27 cellular contexts compared by ENCODE assay signal in genomic region chr9:36826581-36826980, GRCh38.
DNase-seq lines count a peak whose midpoint lies in the region; ATAC-seq, FAIRE-seq and TF ChIP-seq lines count a peak whose summit lies in the region.
"Had no signal": no experiment of that assay in that cellular context is flagged by ENCODE, and none has a peak within 500 bp of the region (broad histone marks: within the 10 kb centered on the region; RNA-seq: fewer than 3 reads in every experiment).

No MANE protein-coding gene starts in this region.

- no peaks in the 10 kb centered on the region for H3K9me3 Mint-ChIP-seq in stimulated activated naive CD8-positive, alpha-beta T cell treated with anti-CD3 and anti-CD28 coated beads, Interleukin-15, amount 100 ng/mL, for 72 hours
- no peaks in the 10 kb centered on the region for H3K9me3 Mint-ChIP-seq in stimulated activated effector memory CD8-positive, alpha-beta T cell treated with anti-CD3 and anti-CD28 coated beads, Interleukin-12 subunit alpha, Interleukin-12 subunit beta, amount 100 ng/mL, for 72 hours
- H3K9me3 Mint-ChIP-seq: CD4-positive, alpha-beta T cell; CD8-positive, alpha-beta memory T cell had no signal

- no peak overlapping the region for H3K4me3 Mint-ChIP-seq in stimulated activated naive CD8-positive, alpha-beta T cell treated with anti-CD3 and anti-CD28 coated beads, Interleukin-15, amount 100 ng/mL, for 72 hours
- H3K4me3 Mint-ChIP-seq in stimulated activated effector memory CD8-positive, alpha-beta T cell treated with anti-CD3 and anti-CD28 coated beads, Interleukin-12 subunit alpha, Interleukin-12 subunit beta, amount 100 ng/mL, for 72 hours = no peak overlapping the region
- H3K4me3 Mint-ChIP-seq: CD14-positive monocyte; CD4-positive, alpha-beta T cell; CD8-positive, alpha-beta memory T cell had no signal

- peaks cover 7% of the 10 kb centered on the region for H3K27me3 Mint-ChIP-seq in stimulated activated naive CD8-positive, alpha-beta T cell treated with anti-CD3 and anti-CD28 coated beads, Interleukin-15, amount 100 ng/mL, for 72 hours

- H3K4me1 ChIP-seq in kidney (ENCODE audit: control insufficient read depth in 1 of 2, insufficient read depth in 1 of 2, low read depth in 1 of 2, low read length in 2 of 2) = no peaks in the 10 kb centered on the region
- H3K4me1 ChIP-seq: A549, BE2C had no signal

- no peak for FAIRE-seq in kidney (lab: Jason Lieb, UNC)
- FAIRE-seq: A549, D721Med, GM12891, GM18507, H54 had no signal

- no peak overlapping the region for H3K27ac ChIP-seq in kidney (ENCODE audit: low read depth in 2 of 2, low read length in 2 of 2)
- H3K27ac ChIP-seq: A549; BLaER1 treated with 17β-estradiol and CSF1 and Interleukin-3, amounts not matched to agents 10 nM and 100 nM had no signal

- no peaks in the 10 kb centered on the region for H3K4me1 Mint-ChIP-seq in stimulated activated naive CD8-positive, alpha-beta T cell treated with anti-CD3 and anti-CD28 coated beads, Interleukin-15, amount 100 ng/mL, for 72 hours
- no peaks in the 10 kb centered on the region for H3K4me1 Mint-ChIP-seq in stimulated activated effector memory CD8-positive, alpha-beta T cell treated with anti-CD3 and anti-CD28 coated beads, Interleukin-12 subunit alpha, Interleukin-12 subunit beta, amount 100 ng/mL, for 72 hours
- H3K4me1 Mint-ChIP-seq: CD14-positive monocyte; CD8-positive, alpha-beta memory T cell had no signal

- TF ChIP-seq CTCF in kidney (IDR thresholded peaks at IDR 0.05; ENCODE audit: borderline replicate concordance, extremely low read depth, insufficient read depth) = no peak

- no peak for DNase-seq in stimulated activated naive CD8-positive, alpha-beta T cell treated with anti-CD3 and anti-CD28 coated beads, Interleukin-15, Interleukin-2, amounts not matched to agents 100 U/mL and 50 U/mL, for 24 hours
- DNase-seq in stimulated activated naive CD8-positive, alpha-beta T cell treated with anti-CD3 and anti-CD28 coated beads, Interleukin-15, amount 100 ng/mL, for 72 hours = no peak
- DNase-seq in kidney = peak; percentile 39
- DNase-seq in posterior vena cava (ENCODE audit: low spot score) = peak; percentile 30
- DNase-seq in stimulated activated effector memory CD8-positive, alpha-beta T cell treated with anti-CD3 and anti-CD28 coated beads, Interleukin-12 subunit alpha, Interleukin-12 subunit beta, amount 100 ng/mL, for 72 hours (ENCODE audit: low spot score in 2 of 2) = no peak
- no peak for DNase-seq in stimulated activated CD4-positive, alpha-beta T cell treated with anti-CD3 and anti-CD28 coated beads, Interleukin-1b, Interleukin-23, amount 100 ng/mL, for 48 hours
- no peak for DNase-seq in activated gamma-delta T cell treated with Interleukin-2 at 50 U/mL for 16 hours
- DNase-seq: 8988T; ACHN; AML-193; BE2C; CD4-positive, alpha-beta T cell; CD8-positive, alpha-beta memory T cell; DMS 273 treated with DMSO at 0.1 percent for 48 hours; DMS53; DMS79 treated with DMSO at 0.1 percent for 48 hours; GF-D8; GOT3; HCEC 1CT had no signal

- intact Hi-C loops in kidney (cut with DNase I) (no loop called here), posterior vena cava (cut with DNase I) (no loop called here)

- peak; percentile 11 for ATAC-seq in stimulated activated naive CD8-positive, alpha-beta T cell treated with anti-CD3 and anti-CD28 coated beads, Interleukin-15, Interleukin-2, amounts not matched to agents 100 U/mL and 50 U/mL, for 24 hours
- no peak for ATAC-seq in stimulated activated naive CD8-positive, alpha-beta T cell treated with anti-CD3 and anti-CD28 coated beads, Interleukin-15, amount 100 ng/mL, for 72 hours
- ATAC-seq in stimulated activated effector memory CD8-positive, alpha-beta T cell treated with anti-CD3 and anti-CD28 coated beads, Interleukin-12 subunit alpha, Interleukin-12 subunit beta, amount 100 ng/mL, for 72 hours = peak; percentile 29
- no peak for ATAC-seq in HG02763 (IDR thresholded peaks at IDR 0.05; ENCODE audit: unreplicated experiment)
- ATAC-seq: A549 had no signal

- no peaks in the 10 kb centered on the region for H3K36me3 ChIP-seq in kidney (ENCODE audit: control insufficient read depth in 1 of 2, insufficient read depth in 2 of 2, low read length in 2 of 2)
- H3K36me3 ChIP-seq: BE2C; BLaER1 treated with 17β-estradiol and CSF1 and Interleukin-3, amounts not matched to agents 10 nM and 100 nM had no signal

- no peak overlapping the region for H3K27ac Mint-ChIP-seq in stimulated activated naive CD8-positive, alpha-beta T cell treated with anti-CD3 and anti-CD28 coated beads, Interleukin-15, amount 100 ng/mL, for 72 hours
- H3K27ac Mint-ChIP-seq in stimulated activated effector memory CD8-positive, alpha-beta T cell treated with anti-CD3 and anti-CD28 coated beads, Interleukin-12 subunit alpha, Interleukin-12 subunit beta, amount 100 ng/mL, for 72 hours = no peak overlapping the region
- H3K27ac Mint-ChIP-seq: CD14-positive monocyte; CD4-positive, alpha-beta T cell; CD8-positive, alpha-beta memory T cell had no signal

- H3K36me3 Mint-ChIP-seq in stimulated activated effector memory CD8-positive, alpha-beta T cell treated with anti-CD3 and anti-CD28 coated beads, Interleukin-12 subunit alpha, Interleukin-12 subunit beta, amount 100 ng/mL, for 72 hours = no peaks in the 10 kb centered on the region
- H3K36me3 Mint-ChIP-seq: CD14-positive monocyte; CD8-positive, alpha-beta memory T cell had no signal

- no peak overlapping the region for H3K4me3 ChIP-seq in kidney (ENCODE audit: low read length in 2 of 2)
- H3K4me3 ChIP-seq: A549; BLaER1 treated with 17β-estradiol and CSF1 and Interleukin-3, amounts not matched to agents 10 nM and 100 nM had no signal

- no peaks in the 10 kb centered on the region for H3K9me3 ChIP-seq in kidney (ENCODE audit: control insufficient read depth in 1 of 2, low read length in 2 of 2)
- H3K9me3 ChIP-seq: A549; BE2C; BLaER1 treated with 17β-estradiol and CSF1 and Interleukin-3, amounts not matched to agents 10 nM and 100 nM had no signal

- no peak overlapping the region for H3K9ac ChIP-seq in kidney (ENCODE audit: low read length in 2 of 2)
- H3K9ac ChIP-seq: BLaER1 treated with 17β-estradiol and CSF1 and Interleukin-3, amounts not matched to agents 10 nM and 100 nM had no signal

Comparison
In these comparisons a context has a peak if more than half of its experiments do, and no peak if none do; other contexts are left out.
1. ATAC-seq: peak in stimulated activated naive CD8-positive, alpha-beta T cell treated with anti-CD3 and anti-CD28 coated beads, Interleukin-15, Interleukin-2, amounts not matched to agents 100 U/mL and 50 U/mL, for 24 hours (single experiment) and stimulated activated effector memory CD8-positive, alpha-beta T cell treated with anti-CD3 and anti-CD28 coated beads, Interleukin-12 subunit alpha, Interleukin-12 subunit beta, amount 100 ng/mL, for 72 hours (single experiment); none in stimulated activated naive CD8-positive, alpha-beta T cell treated with anti-CD3 and anti-CD28 coated beads, Interleukin-15, amount 100 ng/mL, for 72 hours (single experiment) and HG02763 (single experiment).
2. DNase-seq: peak in kidney (single experiment) and posterior vena cava (single experiment); none in stimulated activated naive CD8-positive, alpha-beta T cell treated with anti-CD3 and anti-CD28 coated beads, Interleukin-15, Interleukin-2, amounts not matched to agents 100 U/mL and 50 U/mL, for 24 hours (single experiment), stimulated activated naive CD8-positive, alpha-beta T cell treated with anti-CD3 and anti-CD28 coated beads, Interleukin-15, amount 100 ng/mL, for 72 hours (0 of 2), stimulated activated effector memory CD8-positive, alpha-beta T cell treated with anti-CD3 and anti-CD28 coated beads, Interleukin-12 subunit alpha, Interleukin-12 subunit beta, amount 100 ng/mL, for 72 hours (0 of 2), stimulated activated CD4-positive, alpha-beta T cell treated with anti-CD3 and anti-CD28 coated beads, Interleukin-1b, Interleukin-23, amount 100 ng/mL, for 48 hours (single experiment) and activated gamma-delta T cell treated with Interleukin-2 at 50 U/mL for 16 hours (single experiment).